ENCODE assay signal across 8 cellular contexts in the genomic region with DNA sequence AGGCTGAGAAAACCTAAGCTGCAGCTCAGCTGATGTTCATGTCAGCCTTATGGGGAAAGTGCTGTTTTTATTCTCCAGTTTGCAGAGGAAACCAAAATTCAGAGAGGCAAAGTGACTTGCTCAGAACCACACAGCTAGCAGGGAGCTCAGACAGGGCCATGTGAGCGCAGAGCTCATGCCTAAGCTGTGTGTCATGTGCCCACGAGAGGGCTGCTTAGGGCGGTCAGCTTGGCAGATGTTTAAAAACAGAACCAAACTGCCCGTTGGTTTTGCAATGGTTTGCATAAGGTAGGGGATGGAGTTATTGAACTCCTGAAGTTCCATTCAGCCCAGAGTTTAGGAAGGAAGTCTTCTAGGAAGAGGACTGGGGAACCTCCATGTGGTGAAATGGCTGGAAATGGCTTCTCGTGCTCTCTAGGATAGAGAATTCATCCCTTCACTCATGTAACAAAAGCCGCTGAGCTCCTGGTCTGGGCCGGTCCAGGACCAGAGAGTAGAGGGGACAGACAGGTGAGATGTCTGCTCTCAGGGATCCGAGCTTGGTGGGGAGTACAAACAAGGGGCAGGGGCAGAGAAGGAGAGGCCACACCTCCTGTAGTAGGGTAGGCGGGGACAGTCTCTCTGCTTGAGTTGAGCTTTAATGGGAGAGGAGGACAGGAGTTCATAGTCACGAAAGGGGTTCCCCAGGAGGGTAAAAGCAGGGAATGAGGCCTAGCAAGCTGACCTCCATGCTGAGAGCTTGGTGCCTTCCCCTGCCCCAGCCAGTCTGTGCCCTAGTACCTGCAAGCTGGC. TPM values are rescaled to one million over a fixed set of nuclear protein-coding genes. Genes with fewer than 3 reads are reported as not detected.
DNase-seq lines count a peak whose midpoint lies in the region; ATAC-seq, FAIRE-seq and TF ChIP-seq lines count a peak whose summit lies in the region.

No MANE protein-coding gene starts in this region.

- H4K20me1 ChIP-seq in fibroblast of lung (ENCODE audit: control insufficient read depth, extremely low read depth, insufficient read depth, low read length) = no peaks in the 10 kb centered on the region

- intact Hi-C loops in Panc1 (cut with micrococcal nuclease; ENCODE audit: unreplicated experiment) = no loop called here
- intact Hi-C loops in pancreas (cut with DNase I) = no loop called here

- no peaks in the 10 kb centered on the region for H3K9me3 ChIP-seq in Panc1 (ENCODE audit: control insufficient read depth, insufficient read depth, low read depth, low read length)
- no peaks in the 10 kb centered on the region for H3K9me3 ChIP-seq in fibroblast of lung (ENCODE audit: control insufficient read depth, insufficient read depth, low read depth, low read length)
- H3K9me3 ChIP-seq in pancreas = no peaks in the 10 kb centered on the region

- CTCF ChIA-PET in Panc1 (lab: Charles Lee) = interaction anchor here (1.3 kb wide), 1 partner anchor 12 kb away, joined by 4 read pairs; no protein-coding TSS in a partner anchor

- H3K36me3 ChIP-seq in Panc1 (ENCODE audit: control insufficient read depth, insufficient read depth, low read length) (no peaks in the 10 kb centered on the region), fibroblast of lung (ENCODE audit: control insufficient read depth, insufficient read depth, low read length) (no peaks in the 10 kb centered on the region), pancreas (peaks cover 0 to 12% (median 0%) of the 10 kb centered on the region in 3 donors)

- peak; percentile 70 for DNase-seq in ELF-1 (ENCODE audit: low read depth, low spot score)
- no peak for DNase-seq in Panc1 (ENCODE audit: low read depth, low spot score)
- peak; percentile 85 to 87 for DNase-seq in fibroblast of lung (ENCODE audit: low read depth in 2 of 2)
- no peak for DNase-seq in pancreas
- DNase-seq in NCI-H1694 treated with DMSO at 0.1 percent for 48 hours (lab: John Stamatoyannopoulos, UW) = no peak
- no peak for DNase-seq in occipital lobe (lab: John Stamatoyannopoulos, UW)
- no peak for DNase-seq in SIG-M5 (lab: John Stamatoyannopoulos, UW)

- H3K4me3 ChIP-seq in Panc1 (ENCODE audit: low read depth in 2 of 2, low read length in 2 of 2) (no peak overlapping the region), fibroblast of lung (replicated peaks in 1 of 4; ENCODE audit: control extremely low read depth in 1 of 4, insufficient read depth in 1 of 4, low read depth in 3 of 4, low read length in 4 of 4) (no peak overlapping the region), pancreas (no peak overlapping the region)

- no peak for FAIRE-seq in pancreas (lab: Jason Lieb, UNC)

- POLR2A ChIA-PET in Panc1 (lab: Charles Lee) = no interaction called here

- no TSS peak for BruUV-seq in Panc1 (replicated peaks; lab: Mats Ljungman, UMichigan)

- H3K27me3 ChIP-seq in Panc1 (ENCODE audit: control insufficient read depth, insufficient read depth, low read length) (no peaks in the 10 kb centered on the region), fibroblast of lung (ENCODE audit: control insufficient read depth, insufficient read depth, low read length) (no peaks in the 10 kb centered on the region), pancreas (no peaks in the 10 kb centered on the region)

- H2AFZ ChIP-seq in fibroblast of lung (ENCODE audit: low read length) = no peak overlapping the region

- 76 to 79% methylated on average over 10 of the region's 10 CpGs for WGBS in pancreas, 2 donors

- H3K4me2 ChIP-seq in fibroblast of lung (ENCODE audit: extremely low read depth, insufficient read depth, low read length) = peak overlapping the region; percentile 29

- H3K27ac ChIP-seq in Panc1 (ENCODE audit: low read length) (no peak overlapping the region), fibroblast of lung (ENCODE audit: insufficient read depth, low read length) (peak overlapping the region; percentile 52), pancreas (peak overlapping the region in 3 of 4 donors; percentile 74 to 75 (median 74))

- no peaks in the 10 kb centered on the region for H3K79me2 ChIP-seq in fibroblast of lung (ENCODE audit: control insufficient read depth, insufficient read depth, low read length)

- in situ Hi-C loops in Panc1 (cut with HindIII; ENCODE audit: low pct_unique_long_range_greater_than_20kb, low sequenced_read_pairs) = no loop called here

- TF ChIP-seq CTCF in Panc1 (IDR thresholded peaks at IDR 0.05) = no peak
- TF ChIP-seq CTCF in fibroblast of lung (conservative IDR thresholded peaks at IDR 0.05 in 1 of 2, IDR thresholded peaks at IDR 0.05 in 1 of 2; ENCODE audit: low read depth in 1 of 2, low read length in 2 of 2) = no peak
- no peak for TF ChIP-seq CTCF in pancreas (IDR thresholded peaks at IDR 0.05)

- peaks cover 27% of the 10 kb centered on the region for H3K4me1 ChIP-seq in Panc1 (ENCODE audit: control insufficient read depth, insufficient read depth, low read length)
- peaks cover 23% of the 10 kb centered on the region for H3K4me1 ChIP-seq in fibroblast of lung (ENCODE audit: control insufficient read depth, extremely low read depth, insufficient read depth, low read length)
- peaks cover 43 to 45% (median 44%) of the 10 kb centered on the region in 3 donors for H3K4me1 ChIP-seq in pancreas

- ATAC-seq in Panc1 = peak; percentile 75
- ATAC-seq in pancreas = no peak
- ATAC-seq in HG02678 (IDR thresholded peaks at IDR 0.05; ENCODE audit: unreplicated experiment) = no peak

- H3K9ac ChIP-seq in fibroblast of lung (ENCODE audit: insufficient read depth, low read length) = no peak overlapping the region

RNA-seq across cellular contexts. Expression of gene ARHGEF10L, which starts 46.9 kb away (rescaled TPM):
- total RNA-seq in Panc1 (2021; ENCODE audit: unreplicated experiment) (5.9 TPM), fibroblast of lung (13.1 and 24.3 TPM in 2 replicates), pancreas (10 to 100 TPM; 36.2 to 58.7 (median 48.2) TPM), occipital lobe (22.3 TPM)
- 7.2 TPM for polyA plus RNA-seq in Panc1 (2012; ENCODE audit: insufficient read length)
- polyA plus RNA-seq in fibroblast of lung (7.5 and 11.2 TPM in 2 replicates), pancreas (100 to 1,000 TPM; 103 to 104 TPM)
- polyA plus RNA-seq in fibroblast of lung (2012) = 10.9 and 16.2 TPM in 2 replicates
- polyA minus RNA-seq in fibroblast of lung (ENCODE audit: low replicate concordance) = 24.9 and 51.1 TPM in 2 replicates

Comparison
In these comparisons a context has a peak if more than half of its experiments do, and no peak if none do; other contexts are left out.
1. DNase-seq: peak in ELF-1 (single experiment) and fibroblast of lung (2 of 2); none in Panc1 (single experiment), pancreas (0 of 6), NCI-H1694 treated with DMSO at 0.1 percent for 48 hours (single experiment), occipital lobe (single experiment) and SIG-M5 (single experiment).